ENCODE assay signal across 7 cellular contexts in genomic region chr11:46099973-46100335, GRCh38. TPM values are rescaled to one million over a fixed set of nuclear protein-coding genes. Genes with fewer than 3 reads are reported as not detected.
DNase-seq lines count a peak whose midpoint lies in the region; ATAC-seq, FAIRE-seq and TF ChIP-seq lines count a peak whose summit lies in the region.

No MANE protein-coding gene starts in this region.

- no peak for FAIRE-seq in endothelial cell of umbilical vein (lab: Jason Lieb, UNC)

- H3K9me3 ChIP-seq in MM.1S (replicated peaks; ENCODE audit: insufficient read depth, low read length) (no peaks in the 10 kb centered on the region), endothelial cell of umbilical vein (replicated peaks; ENCODE audit: control insufficient read depth, insufficient read depth, low read length) (no peaks in the 10 kb centered on the region), skeletal muscle tissue (ENCODE audit: control insufficient read depth in 3 of 3, low read length in 3 of 3) (no peaks in the 10 kb centered on the region)

- CTCF ChIA-PET in endothelial cell of umbilical vein (lab: Charles Lee) = interaction anchor here (0.9 to 1.5 kb wide), 2 partner anchors 19 to 213 kb away, joined by 3 to 4 read pairs; no protein-coding TSS in a partner anchor

- intact Hi-C loops in endothelial cell of umbilical vein (cut with micrococcal nuclease) = loop anchor here (10.0 kb wide), 1 partner anchor 65 kb away; no protein-coding TSS in a partner anchor

- dilution Hi-C loops in endothelial cell of umbilical vein (cut with MboI; ENCODE audit: extremely low pct_ligation_motif_present, low sequenced_read_pairs) = no loop called here

- ATAC-seq in GM18861 (IDR thresholded peaks at IDR 0.05; ENCODE audit: unreplicated experiment) = peak; percentile 50

- POLR2A ChIA-PET in endothelial cell of umbilical vein (lab: Charles Lee) = no interaction called here

- peak overlapping the region; percentile 70; the same call in 1 of the 2 replicates for H3K27ac ChIP-seq in MM.1S (ENCODE audit: low read length)
- H3K27ac ChIP-seq in endothelial cell of umbilical vein (ENCODE audit: insufficient read depth, low read depth, low read length) = no peak overlapping the region
- H3K27ac ChIP-seq in skeletal muscle tissue (ENCODE audit: low read depth, low read length) = peak overlapping the region; percentile 20

- H3K4me3 ChIP-seq in MM.1S (ENCODE audit: low read length) = peak overlapping the region; percentile 37
- no peak overlapping the region for H3K4me3 ChIP-seq in endothelial cell of umbilical vein (replicated peaks in 1 of 3; ENCODE audit: insufficient read depth in 1 of 3, low read depth in 1 of 3, low read length in 3 of 3)
- H3K4me3 ChIP-seq in skeletal muscle tissue (ENCODE audit: low read length in 3 of 3) = peak overlapping the region in 1 of 3 donors; percentile 56

- no TSS peak for BruUV-seq in endothelial cell of umbilical vein (replicated peaks; lab: Mats Ljungman, UMichigan)

- no peak for TF ChIP-seq CTCF in MM.1S (IDR thresholded peaks at IDR 0.05; ENCODE audit: low read length)
- TF ChIP-seq CTCF in endothelial cell of umbilical vein (IDR thresholded peaks at IDR 0.05; ENCODE audit: extremely low read depth in 1 of 2, insufficient read depth in 1 of 2, low read depth in 1 of 2, low read length in 2 of 2) = no peak

- no peaks in the 10 kb centered on the region for H3K9me1 ChIP-seq in endothelial cell of umbilical vein (replicated peaks; ENCODE audit: control insufficient read depth, extremely low read depth, insufficient read depth, low read length)

- H3K27me3 ChIP-seq in MM.1S (replicated peaks; ENCODE audit: insufficient read depth, low read length) = no peaks in the 10 kb centered on the region
- no peaks in the 10 kb centered on the region for H3K27me3 ChIP-seq in endothelial cell of umbilical vein (ENCODE audit: control insufficient read depth in 2 of 2, insufficient read depth in 2 of 2, low read length in 2 of 2)
- no peaks in the 10 kb centered on the region for H3K27me3 ChIP-seq in skeletal muscle tissue (ENCODE audit: control insufficient read depth in 3 of 3, insufficient read depth in 3 of 3, low read length in 3 of 3)

- H3K9me2 ChIP-seq in MM.1S (replicated peaks; ENCODE audit: insufficient read depth, low read length) = no peaks in the 10 kb centered on the region

- H3K4me1 ChIP-seq in MM.1S (ENCODE audit: low read length) (peaks cover 16% of the 10 kb centered on the region), endothelial cell of umbilical vein (ENCODE audit: control insufficient read depth, extremely low read depth, insufficient read depth, low read length) (no peaks in the 10 kb centered on the region), skeletal muscle tissue (ENCODE audit: control insufficient read depth in 3 of 3, insufficient read depth in 3 of 3, low read length in 3 of 3) (peaks cover 11 to 22% (median 15%) of the 10 kb centered on the region in 3 donors)

- no peaks in the 10 kb centered on the region for H3K36me3 ChIP-seq in MM.1S (replicated peaks; ENCODE audit: insufficient read depth, low read length)
- H3K36me3 ChIP-seq in endothelial cell of umbilical vein (ENCODE audit: control insufficient read depth in 2 of 2, extremely low read depth in 1 of 2, insufficient read depth in 2 of 2, low read length in 2 of 2) = no peaks in the 10 kb centered on the region
- H3K36me3 ChIP-seq in skeletal muscle tissue (ENCODE audit: control insufficient read depth in 3 of 3, insufficient read depth in 3 of 3, low read length in 3 of 3) = no peaks in the 10 kb centered on the region

- H3K79me2 ChIP-seq in MM.1S (ENCODE audit: low read length) = peaks cover 53% of the 10 kb centered on the region
- H3K79me2 ChIP-seq in endothelial cell of umbilical vein (ENCODE audit: control insufficient read depth, insufficient read depth, low read length) = no peaks in the 10 kb centered on the region

- H3K4me2 ChIP-seq in MM.1S (ENCODE audit: low read depth, low read length) (peak overlapping the region; percentile 70), endothelial cell of umbilical vein (ENCODE audit: insufficient read depth, low read length) (peak overlapping the region; percentile 56)

- DNase-seq in MM.1S (peak; percentile 71), endothelial cell of umbilical vein (ENCODE audit: low read depth, low spot score) (no peak), NCI-H524 (lab: John Stamatoyannopoulos, UW) (no peak), NCI-H2029 treated with DMSO at 0.1 percent for 48 hours (lab: John Stamatoyannopoulos, UW) (no peak), NCI-H526 treated with DMSO at 0.1 percent for 48 hours (lab: John Stamatoyannopoulos, UW) (no peak)

- no peak for TF ChIP-seq POLR2A in endothelial cell of umbilical vein (IDR thresholded peaks at IDR 0.05; ENCODE audit: low read depth, low read length)

- H3F3A ChIP-seq in MM.1S (ENCODE audit: insufficient read depth, low read length) = peaks cover 23% of the 10 kb centered on the region

- no peaks in the 10 kb centered on the region for H4K20me1 ChIP-seq in MM.1S (ENCODE audit: insufficient read depth, low read length)
- peaks cover 3% of the 10 kb centered on the region for H4K20me1 ChIP-seq in endothelial cell of umbilical vein (replicated peaks; ENCODE audit: control insufficient read depth, extremely low read depth, insufficient read depth, low read length)

- H3K9ac ChIP-seq in MM.1S (ENCODE audit: low read length) (no peak overlapping the region), endothelial cell of umbilical vein (replicated peaks; ENCODE audit: extremely low read depth, insufficient read depth, low read length) (peak overlapping the region; percentile 13), skeletal muscle tissue (ENCODE audit: low read depth in 1 of 3, low read length in 3 of 3) (peak overlapping the region; percentile 39 to 66 (median 50))

- H2AFZ ChIP-seq in MM.1S (ENCODE audit: low read length) (no peak overlapping the region), endothelial cell of umbilical vein (ENCODE audit: low read depth, low read length) (no peak overlapping the region)

TF ChIP-seq in endothelial cell of umbilical vein, 7 proteins besides CTCF, POLR2A, EP300 and RAD21:
- TF ChIP-seq MAX (IDR thresholded peaks at IDR 0.05; ENCODE audit: insufficient read depth, insufficient read length) (no peak), POLR2AphosphoS5 (IDR thresholded peaks at IDR 0.05; ENCODE audit: insufficient read depth, low read depth, low read length) (no peak), FOS (IDR thresholded peaks at IDR 0.05; ENCODE audit: borderline replicate concordance, insufficient read depth, low read length) (no peak), EZH2 (IDR thresholded peaks at IDR 0.05; ENCODE audit: borderline replicate concordance, low read depth, low read length, severe bottlenecking) (no peak), MYC (IDR thresholded peaks at IDR 0.05; ENCODE audit: low read depth, low read length) (no peak), GATA2 (IDR thresholded peaks at IDR 0.05; ENCODE audit: insufficient read depth, insufficient read length, low read depth, low read length) (no peak), JUN (IDR thresholded peaks at IDR 0.05; ENCODE audit: borderline replicate concordance, insufficient read depth, insufficient read length, low read depth) (no peak)
TF ChIP-seq in endothelial cell of umbilical vein: peak in this region for 0.

RNA-seq across cellular contexts. Expression of gene PHF21A, which starts 21.3 kb away (rescaled TPM):
- total RNA-seq in endothelial cell of umbilical vein (26.9 and 30.5 TPM in 2 replicates), skeletal muscle tissue (16.2 TPM)
- 11.9 and 14.1 TPM in 2 replicates for polyA plus RNA-seq in endothelial cell of umbilical vein
- 15.2 and 16.4 TPM in 2 replicates for polyA plus RNA-seq in endothelial cell of umbilical vein (2011; cell fraction: cytosol; rRNA removed)
- 65.5 and 66.9 TPM in 2 replicates for polyA plus RNA-seq in endothelial cell of umbilical vein (2011; cell fraction: nucleus; rRNA removed)
- 20.1 and 22.0 TPM in 2 replicates for polyA plus RNA-seq in endothelial cell of umbilical vein (2012)
- polyA minus RNA-seq in endothelial cell of umbilical vein = 16.0 and 17.1 TPM in 2 replicates
- 7.9 TPM for polyA minus RNA-seq in endothelial cell of umbilical vein (2011; cell fraction: cytosol; rRNA and poly(A)+ RNA removed)
- 32.2 and 33.1 TPM in 2 replicates for polyA minus RNA-seq in endothelial cell of umbilical vein (2011; cell fraction: nucleus; rRNA and poly(A)+ RNA removed)
